In genomic region chr1:66929999-66930822, GRCh38 we compare ENCODE assay signal across 1 cellular context.
TF ChIP-seq lines count a peak whose summit lies in the region.

No MANE protein-coding gene starts in this region.

TF ChIP-seq in K562, 482 proteins besides CTCF, POLR2A, EP300 and RAD21 (continued from another document and continues in another):
- no peak for TF ChIP-seq TFE3 (CRISPR knock-in tag; IDR thresholded peaks at IDR 0.05)
- TF ChIP-seq ATF6 (CRISPR knock-in tag; IDR thresholded peaks at IDR 0.05), result no peak
- TF ChIP-seq ZNF146 (CRISPR knock-in tag; IDR thresholded peaks at IDR 0.05; ENCODE audit: unreplicated experiment), result no peak
- no peak for TF ChIP-seq ZNF165 (CRISPR knock-in tag; IDR thresholded peaks at IDR 0.05; ENCODE audit: borderline replicate concordance)
- TF ChIP-seq SREBF1 (IDR thresholded peaks at IDR 0.05; ENCODE audit: borderline replicate concordance, low read depth, low read length), result no peak
- no peak for TF ChIP-seq SPI1 (IDR thresholded peaks at IDR 0.05; ENCODE audit: borderline replicate concordance, low read depth, low read length)
- TF ChIP-seq ZMIZ1 (IDR thresholded peaks at IDR 0.05; ENCODE audit: low read depth in 2 of 2, low read length in 2 of 2), result no peak
- TF ChIP-seq CHD7 (IDR thresholded peaks at IDR 0.05; ENCODE audit: low read depth, low read length), result no peak
- no peak for TF ChIP-seq CHAMP1 (IDR thresholded peaks at IDR 0.05)
- TF ChIP-seq EGR1 (conservative IDR thresholded peaks at IDR 0.05), result peak; percentile 94
- TF ChIP-seq ESRRA (IDR thresholded peaks at IDR 0.05; ENCODE audit: borderline replicate concordance, low read depth), result peak; percentile 59; the same call in 1 of the 2 replicates
- TF ChIP-seq ZNF408 (CRISPR knock-in tag; IDR thresholded peaks at IDR 0.05; ENCODE audit: low read depth), result no peak
- peak; percentile 75; the same call in 1 of the 2 replicates for TF ChIP-seq ZBTB17 (CRISPR knock-in tag; IDR thresholded peaks at IDR 0.05)
- TF ChIP-seq ZBTB11 (CRISPR knock-in tag; IDR thresholded peaks at IDR 0.05), result peak in 1 of 3 experiments; percentile 85; a peak in 2 of 6 replicates
- no peak for TF ChIP-seq PCBP2 (IDR thresholded peaks at IDR 0.05; ENCODE audit: low read depth, low read length, poor library complexity, severe bottlenecking)
- TF ChIP-seq FOXJ3 (CRISPR knock-in tag; IDR thresholded peaks at IDR 0.05), result no peak
- no peak for TF ChIP-seq ZNF143 (CRISPR knock-in tag; IDR thresholded peaks at IDR 0.05)
- TF ChIP-seq ZHX1 (conservative IDR thresholded peaks at IDR 0.05; ENCODE audit: low read length), result 0 out of 2 replicates have a peak, but pooled peaks have one; percentile 35
- TF ChIP-seq KDM1A (IDR thresholded peaks at IDR 0.05), result peak in 1 of 2 experiments; percentile 67; a peak in 2 of 4 replicates
- TF ChIP-seq HDAC6 (IDR thresholded peaks at IDR 0.05; ENCODE audit: low read depth, low read length), result no peak
